ENCODE assay signal across 11 cellular contexts in the genomic region with DNA sequence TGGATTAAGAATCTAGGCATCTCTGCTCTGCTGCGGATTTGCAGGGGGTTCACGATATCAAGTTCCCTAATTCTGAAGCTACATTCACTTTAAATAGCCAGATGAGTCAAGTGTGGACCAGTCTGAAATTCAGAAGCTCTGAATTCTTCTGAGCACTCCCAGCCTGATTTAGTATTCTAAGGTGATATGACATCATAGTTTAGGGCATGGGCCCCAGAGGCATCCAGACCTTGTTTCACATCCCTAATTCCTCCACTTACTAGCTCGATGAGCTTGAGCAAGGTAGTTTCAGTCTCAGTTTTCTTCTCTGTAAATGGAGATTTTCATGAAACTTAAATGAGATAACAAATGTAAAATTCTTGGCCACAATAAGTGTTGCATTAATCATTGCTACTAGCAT.
DNase-seq lines count a peak whose midpoint lies in the region; ATAC-seq and TF ChIP-seq lines count a peak whose summit lies in the region.
"Had no signal": no experiment of that assay in that cellular context is flagged by ENCODE, and none has a peak within 500 bp of the region (broad histone marks: within the 10 kb centered on the region; RNA-seq: fewer than 3 reads in every experiment).

No MANE protein-coding gene starts in this region.

- peaks cover under 1 to 5% of the 10 kb centered on the region in 2 donors for H3K27me3 Mint-ChIP-seq in effector memory CD8-positive, alpha-beta T cell

- H3K27ac ChIP-seq in heart right ventricle: no peak overlapping the region
- H3K27ac ChIP-seq: VCaP had no signal

- H3K36me3 Mint-ChIP-seq in effector memory CD8-positive, alpha-beta T cell (ENCODE audit: insufficient read depth): no peaks in the 10 kb centered on the region

- H3K4me1 ChIP-seq in heart right ventricle: no peaks in the 10 kb centered on the region

- intact Hi-C loops in heart right ventricle (cut with DNase I): no loop called here

- H3K4me3 ChIP-seq in heart right ventricle: no peak overlapping the region

- peaks cover 0 to 7% (median 0%) of the 10 kb centered on the region in 11 donors for H3K9me3 ChIP-seq in heart right ventricle

- no peak overlapping the region for H3K4me3 Mint-ChIP-seq in effector memory CD8-positive, alpha-beta T cell

- H3K4me1 Mint-ChIP-seq in effector memory CD8-positive, alpha-beta T cell (ENCODE audit: low read depth in 2 of 2): no peaks in the 10 kb centered on the region

- no peaks in the 10 kb centered on the region for H3K27me3 ChIP-seq in heart right ventricle

- no peak for DNase-seq in effector memory CD8-positive, alpha-beta T cell
- no peak for DNase-seq in stimulated activated CD4-positive, alpha-beta T cell treated with anti-CD3 and anti-CD28 coated beads, Interleukin-2, amount 100 ng/mL, for 24 hours
- DNase-seq in NCI-H1092 treated with DMSO at 0.1 percent for 48 hours (lab: John Stamatoyannopoulos, UW) (no peak), NCI-H2196 (lab: John Stamatoyannopoulos, UW; ENCODE audit: unreplicated experiment) (no peak), heart right ventricle (no peak)
- DNase-seq: NCI-H526 had no signal

- TF ChIP-seq CTCF in heart right ventricle (IDR thresholded peaks at IDR 0.05): no peak

- WGBS in heart right ventricle, 2 donors: 85 to 90% methylated on average over 3 of the region's 3 CpGs

- ATAC-seq in GM18519 (IDR thresholded peaks at IDR 0.05; ENCODE audit: low FRiP score, unreplicated experiment): peak; percentile 100
- peak; percentile 100 for ATAC-seq in GM21528 (IDR thresholded peaks at IDR 0.05; ENCODE audit: low FRiP score, unreplicated experiment)
- ATAC-seq in HG03159 (IDR thresholded peaks at IDR 0.05; ENCODE audit: unreplicated experiment): peak; percentile 100
- ATAC-seq in effector memory CD8-positive, alpha-beta T cell (replicated peaks): peak; percentile 29
- ATAC-seq in heart right ventricle: no peak
- ATAC-seq: esophagus mucosa had no signal

- H3K27ac Mint-ChIP-seq in effector memory CD8-positive, alpha-beta T cell: no peak overlapping the region

- H3K9me3 Mint-ChIP-seq in effector memory CD8-positive, alpha-beta T cell: no peaks in the 10 kb centered on the region

- no peaks in the 10 kb centered on the region for H3K36me3 ChIP-seq in heart right ventricle

Comparison
In these comparisons a context has a peak if more than half of its experiments do, and no peak if none do; other contexts are left out.
1. ATAC-seq: peak in GM18519 (single experiment), GM21528 (single experiment), HG03159 (single experiment) and effector memory CD8-positive, alpha-beta T cell (single experiment); none in heart right ventricle (0 of 8).